In genomic region chr3:12484198-12484982, GRCh38 we compare ENCODE assay signal across 8 cellular contexts. TPM values are rescaled to one million over a fixed set of nuclear protein-coding genes. Genes with fewer than 3 reads are reported as not detected.
DNase-seq lines count a peak whose midpoint lies in the region; ATAC-seq and TF ChIP-seq lines count a peak whose summit lies in the region.

Gene TSEN2, plus strand, starts transcription at chr3:12484480. Its CDS starts 5,321 bp downstream, at chr3:12489801.

- peak; percentile 87 for ATAC-seq in GM21619 (IDR thresholded peaks at IDR 0.05; ENCODE audit: unreplicated experiment)

- peak; percentile 39 for DNase-seq in DMS53 treated with DMSO at 0.1 percent for 48 hours (lab: John Stamatoyannopoulos, UW; ENCODE audit: unreplicated experiment)
- DNase-seq in OCI-M2 (lab: John Stamatoyannopoulos, UW; ENCODE audit: unreplicated experiment), result peak; percentile 60
- DNase-seq in activated T-cell treated with anti-CD3 and anti-CD28 coated beads for 4 hours, result peak; percentile 92
- no peak for DNase-seq in epithelial cell of proximal tubule (ENCODE audit: low read depth)
- peak; percentile 95 for DNase-seq in mucosa of gallbladder (ENCODE audit: low spot score)
- peak; percentile 94 for DNase-seq in stimulated activated CD8-positive, alpha-beta memory T cell treated with anti-CD3 and anti-CD28 coated beads, Interleukin-4, amount 100 ng/mL, for 24 hours (ENCODE audit: low read depth)

- peak within 1 kb of the TSS; percentile 69 for H3K4me3 ChIP-seq in epithelial cell of proximal tubule (ENCODE audit: low read depth, low read length)

- TF ChIP-seq CTCF in epithelial cell of proximal tubule (conservative IDR thresholded peaks at IDR 0.05; ENCODE audit: low read depth, low read length), result no peak

- TF ChIP-seq RAD21 in Ishikawa (IDR thresholded peaks at IDR 0.05; ENCODE audit: low read depth), result peak; percentile 33; the same call in 1 of the 2 replicates

- no peak for TF ChIP-seq EP300 in Ishikawa (IDR thresholded peaks at IDR 0.05; ENCODE audit: borderline replicate concordance)

TF ChIP-seq in Ishikawa, 13 proteins besides CTCF, POLR2A, EP300 and RAD21:
- peak; percentile 78 for TF ChIP-seq USF1 (IDR thresholded peaks at IDR 0.05)
- no peak for TF ChIP-seq YY1 (IDR thresholded peaks at IDR 0.05; ENCODE audit: low read depth)
- TF ChIP-seq MAX (IDR thresholded peaks at IDR 0.05), result peak; percentile 77
- TF ChIP-seq CREB1 (IDR thresholded peaks at IDR 0.05; ENCODE audit: low read depth), result 0 out of 2 replicates have a peak, but pooled peaks have one; percentile 13
- TF ChIP-seq ZBTB7A (IDR thresholded peaks at IDR 0.05; ENCODE audit: low read depth), result no peak
- TF ChIP-seq FOXM1 (IDR thresholded peaks at IDR 0.05; ENCODE audit: borderline replicate concordance, low read depth), result peak; percentile 43; the same call in 1 of the 2 replicates
- peak; percentile 92 for TF ChIP-seq TAF1 (IDR thresholded peaks at IDR 0.05; ENCODE audit: low read depth)
- TF ChIP-seq TEAD4 (IDR thresholded peaks at IDR 0.05), result peak; percentile 45; the same call in 1 of the 2 replicates
- TF ChIP-seq EGR1 (IDR thresholded peaks at IDR 0.05), result no peak
- no peak for TF ChIP-seq CEBPB (IDR thresholded peaks at IDR 0.05)
- TF ChIP-seq NFIC (IDR thresholded peaks at IDR 0.05), result peak; percentile 5; the same call in 1 of the 2 replicates
- TF ChIP-seq TCF12 (IDR thresholded peaks at IDR 0.05; ENCODE audit: low read depth), result peak; percentile 5; the same call in 1 of the 2 replicates
- no peak for TF ChIP-seq REST (IDR thresholded peaks at IDR 0.05; ENCODE audit: low read depth)

RNA-seq across cellular contexts. Expression of gene TSEN2, which starts in this region (rescaled TPM):
- 6.3 and 20.6 TPM in 2 replicates for total RNA-seq in epithelial cell of proximal tubule
- 13.6 TPM for total RNA-seq in mucosa of gallbladder
